Comparison of ENCODE assay signal across 13 cellular contexts in the genomic region with DNA sequence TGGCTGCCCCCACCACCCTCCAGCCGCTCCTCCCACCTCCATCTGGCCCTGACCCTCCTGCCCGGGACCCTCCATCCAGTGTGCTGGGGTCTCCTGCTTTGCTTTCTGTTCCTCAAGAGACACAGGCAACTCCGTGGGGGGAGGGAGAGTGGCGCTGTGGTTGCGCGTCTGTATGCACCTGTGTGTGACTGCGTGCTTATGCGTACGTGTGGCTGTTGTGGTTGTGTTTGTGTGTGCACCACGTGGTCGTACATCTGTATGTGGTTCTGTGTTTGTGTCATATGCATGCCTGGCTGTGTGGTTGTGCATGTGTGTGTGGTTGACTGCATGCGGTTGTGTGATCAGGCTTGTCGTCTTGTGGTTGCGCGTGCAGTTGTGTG. TPM values are rescaled to one million over a fixed set of nuclear protein-coding genes. Genes with fewer than 3 reads are reported as not detected.
DNase-seq lines count a peak whose midpoint lies in the region; ATAC-seq and TF ChIP-seq lines count a peak whose summit lies in the region.
"Had no signal": no experiment of that assay in that cellular context is flagged by ENCODE, and none has a peak within 500 bp of the region (broad histone marks: within the 10 kb centered on the region; RNA-seq: fewer than 3 reads in every experiment).

No MANE protein-coding gene starts in this region.

- H3K27ac Mint-ChIP-seq in CD8-positive, alpha-beta memory T cell: peak overlapping the region in 6 of 8 donors; percentile 23 to 87 (median 70)
- H3K27ac Mint-ChIP-seq in activated naive CD8-positive, alpha-beta T cell treated with anti-CD3 and anti-CD28 coated beads, Interleukin-2, amount 50 U/mL, for 24 hours: peak overlapping the region; percentile 46
- H3K27ac Mint-ChIP-seq in neural progenitor cell (peak overlapping the region; percentile 69), nephron progenitor cell (no peak overlapping the region), CD14-positive monocyte (no peak overlapping the region)

- H4K20me1 ChIP-seq in Karpas-422 (ENCODE audit: insufficient read depth, low read depth, low read length) (no peaks in the 10 kb centered on the region), neural progenitor cell (ENCODE audit: low read depth) (peaks cover 8% of the 10 kb centered on the region)

- H3K4me2 ChIP-seq in Karpas-422 (ENCODE audit: low read depth, low read length, poor library complexity, severe bottlenecking) (peak overlapping the region; percentile 86), neural progenitor cell (no peak overlapping the region)

- H3K9me3 ChIP-seq in CD8-positive, alpha-beta memory T cell (ENCODE audit: low read length): no peaks in the 10 kb centered on the region
- no peaks in the 10 kb centered on the region for H3K9me3 ChIP-seq in Karpas-422 (ENCODE audit: low read length)
- no peaks in the 10 kb centered on the region for H3K9me3 ChIP-seq in neural progenitor cell (ENCODE audit: low read depth)
- H3K9me3 ChIP-seq: gastroesophageal sphincter had no signal

- H3F3A ChIP-seq in neural progenitor cell (ENCODE audit: low read depth): peaks cover 9% of the 10 kb centered on the region

- H3K36me3 ChIP-seq in CD8-positive, alpha-beta memory T cell (ENCODE audit: insufficient read depth, low read length): no peaks in the 10 kb centered on the region
- H3K36me3 ChIP-seq in Karpas-422 (ENCODE audit: insufficient read depth, low read length): no peaks in the 10 kb centered on the region
- H3K36me3 ChIP-seq in neural progenitor cell: no peaks in the 10 kb centered on the region
- H3K36me3 ChIP-seq: gastroesophageal sphincter had no signal

- H3K9me3 Mint-ChIP-seq in CD8-positive, alpha-beta memory T cell: no peaks in the 10 kb centered on the region
- H3K9me3 Mint-ChIP-seq in activated naive CD8-positive, alpha-beta T cell treated with anti-CD3 and anti-CD28 coated beads, Interleukin-2, amount 50 U/mL, for 24 hours: no peaks in the 10 kb centered on the region
- no peaks in the 10 kb centered on the region for H3K9me3 Mint-ChIP-seq in neural progenitor cell
- H3K9me3 Mint-ChIP-seq in nephron progenitor cell: no peaks in the 10 kb centered on the region
- H3K9me3 Mint-ChIP-seq in CD14-positive monocyte: peaks cover 0 to 14% (median 2%) of the 10 kb centered on the region in 7 donors

- peak overlapping the region; percentile 41 for H3K4me3 ChIP-seq in CD8-positive, alpha-beta memory T cell (ENCODE audit: low read length)
- H3K4me3 ChIP-seq in Karpas-422 (ENCODE audit: low read length) (peak overlapping the region; percentile 66), neural progenitor cell (no peak overlapping the region)

- H2AFZ ChIP-seq in Karpas-422 (ENCODE audit: low read length) (peak overlapping the region; percentile 39; the same call in 1 of the 2 replicates), neural progenitor cell (replicated peaks) (no peak overlapping the region)

- H3K9ac ChIP-seq in Karpas-422 (ENCODE audit: low read length) (peak overlapping the region; percentile 70), neural progenitor cell (no peak overlapping the region)

- H3K27me3 Mint-ChIP-seq in CD8-positive, alpha-beta memory T cell: peaks cover 32 to 40% of the 10 kb centered on the region in 2 donors
- peaks cover 46% of the 10 kb centered on the region for H3K27me3 Mint-ChIP-seq in activated naive CD8-positive, alpha-beta T cell treated with anti-CD3 and anti-CD28 coated beads, Interleukin-2, amount 50 U/mL, for 24 hours
- H3K27me3 Mint-ChIP-seq in neural progenitor cell (ENCODE audit: insufficient read depth, low read depth) (peaks cover 26% of the 10 kb centered on the region), nephron progenitor cell (ENCODE audit: low read depth, poor library complexity) (peaks cover 80% of the 10 kb centered on the region), CD14-positive monocyte (ENCODE audit: low read depth in 3 of 3) (peaks cover 64 to 91% (median 68%) of the 10 kb centered on the region in 3 donors)

- no peak overlapping the region for H3K27ac ChIP-seq in CD8-positive, alpha-beta memory T cell (ENCODE audit: low read depth, low read length)
- H3K27ac ChIP-seq in Karpas-422 (ENCODE audit: low read length) (peak overlapping the region; percentile 93), neural progenitor cell (no peak overlapping the region)

- H3K4me1 Mint-ChIP-seq in CD8-positive, alpha-beta memory T cell: peaks cover 8 to 30% (median 15%) of the 10 kb centered on the region in 3 donors
- peaks cover 13% of the 10 kb centered on the region for H3K4me1 Mint-ChIP-seq in activated naive CD8-positive, alpha-beta T cell treated with anti-CD3 and anti-CD28 coated beads, Interleukin-2, amount 50 U/mL, for 24 hours
- H3K4me1 Mint-ChIP-seq in neural progenitor cell (peaks cover 22% of the 10 kb centered on the region), nephron progenitor cell (peaks cover 19% of the 10 kb centered on the region), CD14-positive monocyte (no peaks in the 10 kb centered on the region)

- CTCF ChIA-PET in CD8-positive, alpha-beta memory T cell (lab: Charles Lee): interaction anchor here (1.4 kb wide), 1 partner anchor 88 kb away, joined by 3 read pairs; no protein-coding TSS in a partner anchor

- intact Hi-C loops in CD14-positive monocyte (cut with micrococcal nuclease): no loop called here

- peak in 2 of 5 donors; percentile 14 to 60 for DNase-seq in CD8-positive, alpha-beta memory T cell
- DNase-seq in Karpas-422 (peak; percentile 79), neural progenitor cell (ENCODE audit: low spot score) (no peak), nephron progenitor cell (no peak), CD14-positive monocyte (ENCODE audit: low spot score) (no peak), NCI-H510A (lab: John Stamatoyannopoulos, UW) (no peak)
- DNase-seq in activated naive CD8-positive, alpha-beta T cell treated with anti-CD3 and anti-CD28 coated beads, Interleukin-2, amount 50 U/mL, for 24 hours: no peak
- DNase-seq: cerebellar nuclear complex, Right ventricle myocardium superior had no signal

- POLR2A ChIA-PET in CD8-positive, alpha-beta memory T cell (lab: Charles Lee): no interaction called here

- no peaks in the 10 kb centered on the region for H3K9me2 ChIP-seq in Karpas-422 (replicated peaks; ENCODE audit: insufficient read depth, low read length)

- peaks cover 20% of the 10 kb centered on the region for H3K4me1 ChIP-seq in CD8-positive, alpha-beta memory T cell (ENCODE audit: insufficient read depth, low read length)
- H3K4me1 ChIP-seq in Karpas-422 (ENCODE audit: low read length): peaks cover 59% of the 10 kb centered on the region
- H3K4me1 ChIP-seq in neural progenitor cell: peaks cover 19% of the 10 kb centered on the region

- peak overlapping the region; percentile 67 to 86 (median 78) for H3K4me3 Mint-ChIP-seq in CD8-positive, alpha-beta memory T cell
- H3K4me3 Mint-ChIP-seq in activated naive CD8-positive, alpha-beta T cell treated with anti-CD3 and anti-CD28 coated beads, Interleukin-2, amount 50 U/mL, for 24 hours: peak overlapping the region; percentile 46
- H3K4me3 Mint-ChIP-seq in neural progenitor cell: no peak overlapping the region
- no peak overlapping the region for H3K4me3 Mint-ChIP-seq in nephron progenitor cell
- H3K4me3 Mint-ChIP-seq in CD14-positive monocyte: peak overlapping the region in 1 of 2 donors; percentile 79

- no peaks in the 10 kb centered on the region for H3K36me3 Mint-ChIP-seq in CD8-positive, alpha-beta memory T cell
- no peaks in the 10 kb centered on the region for H3K36me3 Mint-ChIP-seq in activated naive CD8-positive, alpha-beta T cell treated with anti-CD3 and anti-CD28 coated beads, Interleukin-2, amount 50 U/mL, for 24 hours (ENCODE audit: low read depth)
- H3K36me3 Mint-ChIP-seq in neural progenitor cell (no peaks in the 10 kb centered on the region), nephron progenitor cell (ENCODE audit: low read depth) (no peaks in the 10 kb centered on the region), CD14-positive monocyte (peaks cover 0 to 4% of the 10 kb centered on the region in 2 donors)

- H3K79me2 ChIP-seq in Karpas-422 (ENCODE audit: low read length) (no peaks in the 10 kb centered on the region), neural progenitor cell (ENCODE audit: low read depth) (no peaks in the 10 kb centered on the region)

- peaks cover 16% of the 10 kb centered on the region for H3K27me3 ChIP-seq in CD8-positive, alpha-beta memory T cell (ENCODE audit: insufficient read depth, low read length, poor library complexity, severe bottlenecking)
- H3K27me3 ChIP-seq in Karpas-422 (ENCODE audit: low read length) (no peaks in the 10 kb centered on the region), neural progenitor cell (peaks cover 98% of the 10 kb centered on the region)

- ATAC-seq in activated naive CD8-positive, alpha-beta T cell treated with anti-CD3 and anti-CD28 coated beads, Interleukin-2, amount 50 U/mL, for 24 hours: no peak
- no peak for ATAC-seq in GM18873 (IDR thresholded peaks at IDR 0.05; ENCODE audit: low FRiP score, unreplicated experiment)

- TF ChIP-seq CTCF in neural progenitor cell (IDR thresholded peaks at IDR 0.05) (no peak), nephron progenitor cell (IDR thresholded peaks at IDR 0.05) (no peak), CD14-positive monocyte (IDR thresholded peaks at IDR 0.05) (no peak)

RNA-seq across cellular contexts. Expression of a gene that starts 33.2 kb away (rescaled TPM):
- under 1 TPM; 0.13 to 0.16 TPM for total RNA-seq in CD8-positive, alpha-beta memory T cell
- polyA plus RNA-seq in CD8-positive, alpha-beta memory T cell: not detected
- total RNA-seq in Karpas-422 (2014; rRNA removed; shearing (Covaris generic); ENCODE audit: low replicate concordance): 0.40 and 3.1 TPM in 2 replicates
- not detected in 2 replicates for total RNA-seq in neural progenitor cell (ENCODE audit: low replicate concordance)
- polyA plus RNA-seq in CD14-positive monocyte: not detected
- total RNA-seq: Daoy, HT1080 had no signal

Comparison
In these comparisons a context has a peak if more than half of its experiments do, and no peak if none do; other contexts are left out.
1. H3K27ac Mint-ChIP-seq: peak in CD8-positive, alpha-beta memory T cell (6 of 8), activated naive CD8-positive, alpha-beta T cell treated with anti-CD3 and anti-CD28 coated beads, Interleukin-2, amount 50 U/mL, for 24 hours (single experiment) and neural progenitor cell (single experiment); none in nephron progenitor cell (single experiment) and CD14-positive monocyte (0 of 7).
2. H3K4me3 Mint-ChIP-seq: peak in CD8-positive, alpha-beta memory T cell (7 of 7) and activated naive CD8-positive, alpha-beta T cell treated with anti-CD3 and anti-CD28 coated beads, Interleukin-2, amount 50 U/mL, for 24 hours (single experiment); none in neural progenitor cell (single experiment) and nephron progenitor cell (single experiment).